In the genomic region with DNA sequence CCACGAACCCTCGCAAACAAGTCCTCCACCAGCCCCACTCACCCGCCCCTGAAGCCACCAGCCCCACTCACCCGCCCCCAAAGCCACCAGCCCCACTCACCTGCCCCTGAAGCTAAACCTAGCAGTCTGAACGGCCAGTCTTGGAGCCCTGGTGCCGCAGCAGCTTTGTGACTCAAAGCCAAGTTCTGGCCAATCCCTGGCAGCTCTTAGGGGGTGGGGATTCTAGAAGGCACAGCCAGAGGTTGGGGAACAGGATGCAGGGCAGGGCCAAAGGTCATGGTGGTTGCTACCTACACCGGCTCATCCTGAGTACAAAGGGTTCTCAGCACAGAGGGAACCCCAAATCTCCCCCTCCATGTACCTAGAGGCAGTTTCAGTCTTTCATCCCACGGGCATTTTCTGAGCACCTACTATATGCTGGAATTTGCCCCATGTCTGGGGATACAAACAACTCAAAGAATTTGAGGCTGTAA, we compare ENCODE assay signal across 8 cellular contexts. TPM values are rescaled to one million over a fixed set of nuclear protein-coding genes. Genes with fewer than 3 reads are reported as not detected.
DNase-seq lines count a peak whose midpoint lies in the region; ATAC-seq lines count a peak whose summit lies in the region.

IQCN (minus strand) TSS at position 150 of the 473 bp plus-strand sequence. CDS start 4,974 bp downstream, outside the sequence.

- H3K36me3 ChIP-seq in BLaER1 treated with 17β-estradiol and CSF1 and Interleukin-3, amounts not matched to agents 10 nM and 100 nM = peaks cover 26 to 56% (median 45%) of the 10 kb centered on the region in 11 experiments

- no peaks in the 10 kb centered on the region for H3K9me3 ChIP-seq in BLaER1 treated with 17β-estradiol and CSF1 and Interleukin-3, amounts not matched to agents 10 nM and 100 nM (replicated peaks in 1 of 11)

- no peak within 1 kb of the TSS for H3K4me3 ChIP-seq in BLaER1 treated with 17β-estradiol and CSF1 and Interleukin-3, amounts not matched to agents 10 nM and 100 nM

- no peaks in the 10 kb centered on the region for H3K27me3 ChIP-seq in BLaER1 treated with 17β-estradiol and CSF1 and Interleukin-3, amounts not matched to agents 10 nM and 100 nM

- H3K4me1 Mint-ChIP-seq in naive B cell = peaks cover 35 to 63% (median 58%) of the 10 kb centered on the region in 3 donors

- peak; percentile 2 to 3 for ATAC-seq in naive B cell (ENCODE audit: low read depth in 2 of 2)
- no peak for ATAC-seq in HG03520 (IDR thresholded peaks at IDR 0.05; ENCODE audit: unreplicated experiment)
- ATAC-seq in HG02970 (IDR thresholded peaks at IDR 0.05; ENCODE audit: low FRiP score, unreplicated experiment) = no peak

- H3K4me2 ChIP-seq in BLaER1 treated with 17β-estradiol and CSF1 and Interleukin-3, amounts not matched to agents 10 nM and 100 nM = peak within 1 kb of the TSS in 6 of 11 experiments; percentile 17 to 77 (median 56); a peak in 11 of 22 replicates

- 0 out of 22 replicates have a peak within 1 kb of the TSS, but pooled peaks of 1 of the 11 experiments have one; percentile 7 for H3K27ac ChIP-seq in BLaER1 treated with 17β-estradiol and CSF1 and Interleukin-3, amounts not matched to agents 10 nM and 100 nM

- DNase-seq in NOMO-1 treated with dmso at 0.1 percent for 144 hours (lab: John Stamatoyannopoulos, UW; ENCODE audit: unreplicated experiment) (peak; percentile 2), dermis blood vessel endothelial cell (peak; percentile 33), naive B cell (peak; percentile 59), HuH-7 (ENCODE audit: low spot score) (no peak), NCI-H187 (lab: John Stamatoyannopoulos, UW) (no peak)

- H3K27ac Mint-ChIP-seq in naive B cell = peak within 1 kb of the TSS; percentile 38 to 100 (median 96)

- H4K20me1 ChIP-seq in BLaER1 treated with 17β-estradiol and CSF1 and Interleukin-3, amounts not matched to agents 10 nM and 100 nM = peaks cover 67 to 99% (median 82%) of the 10 kb centered on the region in 11 experiments

- peaks cover 21 to 48% (median 39%) of the 10 kb centered on the region in 10 experiments for H3K4me1 ChIP-seq in BLaER1 treated with 17β-estradiol and CSF1 and Interleukin-3, amounts not matched to agents 10 nM and 100 nM

- H3K9ac ChIP-seq in BLaER1 treated with 17β-estradiol and CSF1 and Interleukin-3, amounts not matched to agents 10 nM and 100 nM = peak within 1 kb of the TSS in 4 of 11 experiments; percentile 5 to 48 (median 27); a peak in 2 of 22 replicates

- H3K4me3 Mint-ChIP-seq in naive B cell = peak within 1 kb of the TSS; percentile 15 to 99 (median 60)

- no peaks in the 10 kb centered on the region for H3K9me3 Mint-ChIP-seq in naive B cell

- H3K36me3 Mint-ChIP-seq in naive B cell = peaks cover 2 to 9% of the 10 kb centered on the region in 2 donors

- peaks cover 0 to 7% (median 2%) of the 10 kb centered on the region in 3 donors for H3K27me3 Mint-ChIP-seq in naive B cell

RNA-seq across cellular contexts. Expression of gene IQCN, which starts in this region (rescaled TPM):
- under 0.01 and 0.17 TPM in 2 replicates for total RNA-seq in dermis blood vessel endothelial cell
- 1 to 10 TPM in 3 of 6 donors, under 1 TPM in 2, not detected in 1; 0.69 to 1.9 (median 1.1) TPM for polyA plus RNA-seq in naive B cell (ENCODE audit: low read depth in 6 of 6)

Comparison
In these comparisons a context has a peak if more than half of its experiments do, and no peak if none do; other contexts are left out.
1. Peak in DNase-seq in dermis blood vessel endothelial cell; RNA of the gene not detected or under 1 TPM.
2. DNase-seq: peak in NOMO-1 treated with dmso at 0.1 percent for 144 hours (single experiment) and naive B cell (single experiment); none in HuH-7 (single experiment) and NCI-H187 (0 of 2).
3. ATAC-seq: peak in naive B cell (2 of 2); none in HG03520 (single experiment) and HG02970 (single experiment).